15 cellular contexts compared by ENCODE assay signal in the genomic region with DNA sequence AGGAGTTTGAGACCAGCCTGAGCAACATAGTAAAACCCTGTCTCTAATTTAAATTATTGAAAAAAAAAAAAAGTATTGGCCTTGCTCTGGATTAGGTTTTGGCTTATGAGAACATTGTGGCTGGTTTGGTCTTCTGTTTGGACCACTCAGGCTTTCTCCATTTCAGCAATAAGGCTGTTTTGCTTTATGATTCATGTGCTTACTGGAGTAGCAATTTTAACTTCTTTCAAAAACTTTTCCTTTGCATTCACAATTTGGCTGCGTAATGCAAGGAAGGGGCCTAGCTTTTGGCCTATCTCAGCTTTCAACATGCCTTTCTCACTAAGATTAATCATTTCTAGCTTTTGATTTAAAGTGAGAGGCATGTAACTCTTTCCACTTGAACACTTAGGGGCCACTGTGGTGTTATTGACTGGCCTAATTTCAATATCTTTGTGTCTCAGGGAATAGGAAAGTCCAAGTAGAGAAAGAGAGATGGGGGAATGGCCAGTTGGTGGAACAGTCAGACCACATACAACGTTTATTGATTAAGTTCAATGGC.
"Had no signal": no experiment of that assay in that cellular context is flagged by ENCODE, and none has a peak within 500 bp of the region (broad histone marks: within the 10 kb centered on the region; RNA-seq: fewer than 3 reads in every experiment).

No MANE protein-coding gene starts in this region.

- H3K4me3 ChIP-seq: gastroesophageal sphincter, lung, neural progenitor cell, SJCRH30, suprapubic skin had no signal

- H3K27me3 Mint-ChIP-seq: effector memory CD8-positive, alpha-beta T cell; stimulated activated memory B cell treated with anti-CD40 and anti-IgM and Interleukin-4, amounts not matched to agents 10 μg/mL and 1 μg/mL and 100 μg/mL, for 72 hours; T-helper 17 cell had no signal

- H3K27ac ChIP-seq: gastroesophageal sphincter, neural progenitor cell, RWPE1, SJCRH30, suprapubic skin had no signal

- H3K4me1 ChIP-seq: neural progenitor cell, SJCRH30, suprapubic skin had no signal

- H3K27me3 ChIP-seq: gastroesophageal sphincter, neural progenitor cell, SJCRH30, suprapubic skin had no signal

- H3K9me3 ChIP-seq: gastroesophageal sphincter, SJCRH30, suprapubic skin had no signal

- H3K27ac Mint-ChIP-seq: neural progenitor cell; stimulated activated memory B cell treated with anti-CD40 and anti-IgM and Interleukin-4, amounts not matched to agents 10 μg/mL and 1 μg/mL and 100 μg/mL, for 72 hours; T-helper 17 cell had no signal

- H3K9me3 Mint-ChIP-seq: effector memory CD8-positive, alpha-beta T cell; neural progenitor cell; stimulated activated memory B cell treated with anti-CD40 and anti-IgM and Interleukin-4, amounts not matched to agents 10 μg/mL and 1 μg/mL and 100 μg/mL, for 72 hours had no signal

- H3K4me1 Mint-ChIP-seq: neural progenitor cell; stimulated activated memory B cell treated with anti-CD40 and anti-IgM and Interleukin-4, amounts not matched to agents 10 μg/mL and 1 μg/mL and 100 μg/mL, for 72 hours had no signal

- H3K4me3 Mint-ChIP-seq: effector memory CD8-positive, alpha-beta T cell; neural progenitor cell; stimulated activated memory B cell treated with anti-CD40 and anti-IgM and Interleukin-4, amounts not matched to agents 10 μg/mL and 1 μg/mL and 100 μg/mL, for 72 hours; T-helper 17 cell had no signal

- H3K36me3 Mint-ChIP-seq: neural progenitor cell; stimulated activated memory B cell treated with anti-CD40 and anti-IgM and Interleukin-4, amounts not matched to agents 10 μg/mL and 1 μg/mL and 100 μg/mL, for 72 hours had no signal

- DNase-seq: activated CD4-positive, CD25-positive, alpha-beta regulatory T cell; activated CD8-positive, alpha-beta memory T cell treated with anti-CD3 and anti-CD28 coated beads, Interleukin-2, amount 50 U/mL, for 48 hours; activated gamma-delta T cell; dermis blood vessel endothelial cell; effector memory CD8-positive, alpha-beta T cell; midbrain; SJCRH30; T-helper 17 cell; trophoblast cell had no signal

- H3K36me3 ChIP-seq: gastroesophageal sphincter, neural progenitor cell, SJCRH30, suprapubic skin had no signal
